Comparison of ENCODE assay signal across 38 cellular contexts in genomic region chr19:42569193-42569592, GRCh38. TPM values are rescaled to one million over a fixed set of nuclear protein-coding genes. Genes with fewer than 3 reads are reported as not detected.
"Had no signal": no experiment of that assay in that cellular context is flagged by ENCODE, and none has a peak within 500 bp of the region (broad histone marks: within the 10 kb centered on the region; RNA-seq: fewer than 3 reads in every experiment).

No MANE protein-coding gene starts in this region.

- ATAC-seq: activated CD4-positive, alpha-beta T cell treated with anti-CD3 and anti-CD28 coated beads for 36 hours; activated CD4-positive, CD25-positive, alpha-beta regulatory T cell treated with anti-CD3 and anti-CD28 coated beads, Interleukin-2, amount 50 U/mL, for 24 hours; activated CD8-positive, alpha-beta memory T cell treated with anti-CD3 and anti-CD28 coated beads, Interleukin-2, amount 10 ng/mL, durations not matched to agents 7 days and 5 days; activated CD8-positive, alpha-beta T cell treated with anti-CD3 and anti-CD28 coated beads, Interleukin-2, amount 10 ng/mL, durations not matched to agents 7 days and 5 days; activated naive CD4-positive, alpha-beta T cell treated with anti-CD3 and anti-CD28 coated beads, Interleukin-2, amount 50 U/mL, for 72 hours; body of pancreas had no signal

- H3K27me3 ChIP-seq: adrenal gland, body of pancreas, brain microvascular endothelial cell, breast epithelium had no signal

- H3K4me1 Mint-ChIP-seq: activated CD4-positive, alpha-beta T cell treated with anti-CD3 and anti-CD28 coated beads, Interleukin-2, amount 10 ng/mL, durations not matched to agents 7 days and 5 days; activated naive CD8-positive, alpha-beta T cell treated with anti-CD3 and anti-CD28 coated beads for 36 hours; central memory CD8-positive, alpha-beta T cell had no signal

- H3K4me1 ChIP-seq: body of pancreas, breast epithelium had no signal

- H3K27ac Mint-ChIP-seq: activated CD4-positive, alpha-beta memory T cell treated with anti-CD3 and anti-CD28 coated beads, Interleukin-2, amount 10 ng/mL, durations not matched to agents 7 days and 5 days; activated CD4-positive, alpha-beta T cell treated with anti-CD3 and anti-CD28 coated beads for 36 hours; activated CD4-positive, alpha-beta T cell treated with anti-CD3 and anti-CD28 coated beads, Interleukin-2, amount 10 ng/mL, durations not matched to agents 7 days and 5 days; activated CD8-positive, alpha-beta memory T cell treated with anti-CD3 and anti-CD28 coated beads, Interleukin-2, amount 10 ng/mL, durations not matched to agents 7 days and 5 days; activated CD8-positive, alpha-beta T cell treated with anti-CD3 and anti-CD28 coated beads, Interleukin-2, amount 10 ng/mL, durations not matched to agents 7 days and 5 days; activated naive CD4-positive, alpha-beta T cell treated with anti-CD3 and anti-CD28 coated beads for 36 hours; activated naive CD4-positive, alpha-beta T cell treated with anti-CD3 and anti-CD28 coated beads, Interleukin-2, amount 50 U/mL, for 72 hours; activated naive CD8-positive, alpha-beta T cell treated with anti-CD3 and anti-CD28 coated beads for 36 hours; activated T-cell treated with anti-CD3 and anti-CD28 coated beads, Interleukin-2, amount 50 U/mL, for 24 hours; T-helper 1 cell treated with Interleukin-12 subunit alpha and Interleukin-12 subunit beta and Interleukin-4 antibody, amounts not matched to agents 30 μg/mL and 1 μg/mL, for 36 hours; T-helper 2 cell treated with Interferon-gamma antibody and Interleukin-4, amounts not matched to agents 5 μg/mL and 100 μg/mL, for 36 hours had no signal

- H3K9me3 Mint-ChIP-seq: activated CD4-positive, alpha-beta memory T cell treated with anti-CD3 and anti-CD28 coated beads, Interleukin-2, amount 10 ng/mL, durations not matched to agents 7 days and 5 days; activated CD4-positive, alpha-beta T cell treated with anti-CD3 and anti-CD28 coated beads, Interleukin-2, amount 10 ng/mL, durations not matched to agents 7 days and 5 days; activated naive CD4-positive, alpha-beta T cell treated with anti-CD3 and anti-CD28 coated beads for 36 hours; activated naive CD4-positive, alpha-beta T cell treated with anti-CD3 and anti-CD28 coated beads, Interleukin-2, amount 50 U/mL, for 72 hours; activated naive CD8-positive, alpha-beta T cell treated with anti-CD3 and anti-CD28 coated beads for 36 hours; activated T-cell treated with anti-CD3 and anti-CD28 coated beads, Interleukin-2, amount 50 U/mL, for 24 hours; central memory CD8-positive, alpha-beta T cell; T-helper 1 cell treated with Interleukin-12 subunit alpha and Interleukin-12 subunit beta and Interleukin-4 antibody, amounts not matched to agents 30 μg/mL and 1 μg/mL, for 36 hours; T-helper 2 cell treated with Interferon-gamma antibody and Interleukin-4, amounts not matched to agents 5 μg/mL and 100 μg/mL, for 36 hours had no signal

- H3K36me3 ChIP-seq: adrenal gland, brain microvascular endothelial cell, breast epithelium had no signal

- DNase-seq: activated CD4-positive, alpha-beta memory T cell treated with anti-CD3 and anti-CD28 coated beads, Interleukin-2, amount 10 ng/mL, durations not matched to agents 7 days and 5 days; activated CD4-positive, alpha-beta T cell treated with anti-CD3 and anti-CD28 coated beads for 1 hour; activated CD4-positive, alpha-beta T cell treated with anti-CD3 and anti-CD28 coated beads for 36 hours; activated CD4-positive, alpha-beta T cell treated with anti-CD3 and anti-CD28 coated beads for 48 hours; activated CD4-positive, alpha-beta T cell treated with anti-CD3 and anti-CD28 coated beads, Interleukin-2, amount 10 ng/mL, durations not matched to agents 7 days and 5 days; activated CD4-positive, alpha-beta T cell treated with anti-CD3 and anti-CD28 coated beads, Interleukin-2, amount 50 U/mL, for 48 hours; activated CD4-positive, CD25-positive, alpha-beta regulatory T cell; activated CD8-positive, alpha-beta memory T cell treated with anti-CD3 and anti-CD28 coated beads for 24 hours; activated CD8-positive, alpha-beta memory T cell treated with anti-CD3 and anti-CD28 coated beads, Interleukin-2, amount 10 ng/mL, durations not matched to agents 7 days and 5 days; activated CD8-positive, alpha-beta memory T cell treated with anti-CD3 and anti-CD28 coated beads, Interleukin-2, amount 50 U/mL, for 48 hours; activated CD8-positive, alpha-beta T cell treated with anti-CD3 and anti-CD28 coated beads, Interleukin-2, amount 10 ng/mL, durations not matched to agents 7 days and 5 days; activated effector memory CD4-positive, alpha-beta T cell treated with anti-CD3 and anti-CD28 coated beads, Interleukin-2, amount 50 U/mL, for 16 hours; activated gamma-delta T cell treated with Interleukin-2 at 50 U/mL for 16 hours; activated naive CD4-positive, alpha-beta T cell; activated naive CD4-positive, alpha-beta T cell treated with anti-CD3 and anti-CD28 coated beads for 36 hours; activated naive CD4-positive, alpha-beta T cell treated with anti-CD3 and anti-CD28 coated beads, Interleukin-2, amount 50 U/mL, for 16 hours; activated naive CD8-positive, alpha-beta T cell treated with anti-CD3 and anti-CD28 coated beads for 36 hours; activated T-cell treated with anti-CD3 and anti-CD28 coated beads, Interleukin-2, amount 50 U/mL, for 24 hours; activated T-cell treated with anti-CD3 and anti-CD28 coated beads, Interleukin-2, amount 50 U/mL, for 48 hours; adrenal gland; amniotic stem cell; aorta; body of pancreas; brain microvascular endothelial cell; caudate nucleus; cerebellar nuclear complex; T-helper 1 cell; T-helper 2 cell; T-helper 9 cell had no signal

- H3K36me3 Mint-ChIP-seq: activated CD8-positive, alpha-beta memory T cell treated with anti-CD3 and anti-CD28 coated beads, Interleukin-2, amount 10 ng/mL, durations not matched to agents 7 days and 5 days; activated naive CD4-positive, alpha-beta T cell treated with anti-CD3 and anti-CD28 coated beads, Interleukin-2, amount 50 U/mL, for 72 hours; activated naive CD8-positive, alpha-beta T cell treated with anti-CD3 and anti-CD28 coated beads for 36 hours had no signal

- H3K9me3 ChIP-seq: adrenal gland, body of pancreas, breast epithelium had no signal

- H3K4me3 Mint-ChIP-seq: activated CD4-positive, alpha-beta memory T cell treated with anti-CD3 and anti-CD28 coated beads, Interleukin-2, amount 10 ng/mL, durations not matched to agents 7 days and 5 days; activated CD4-positive, alpha-beta T cell treated with anti-CD3 and anti-CD28 coated beads for 36 hours; activated CD4-positive, alpha-beta T cell treated with anti-CD3 and anti-CD28 coated beads, Interleukin-2, amount 10 ng/mL, durations not matched to agents 7 days and 5 days; activated CD8-positive, alpha-beta memory T cell treated with anti-CD3 and anti-CD28 coated beads, Interleukin-2, amount 10 ng/mL, durations not matched to agents 7 days and 5 days; activated CD8-positive, alpha-beta T cell treated with anti-CD3 and anti-CD28 coated beads, Interleukin-2, amount 10 ng/mL, durations not matched to agents 7 days and 5 days; activated naive CD4-positive, alpha-beta T cell treated with anti-CD3 and anti-CD28 coated beads for 36 hours; activated naive CD8-positive, alpha-beta T cell treated with anti-CD3 and anti-CD28 coated beads for 36 hours; activated T-cell treated with anti-CD3 and anti-CD28 coated beads, Interleukin-2, amount 50 U/mL, for 24 hours; central memory CD8-positive, alpha-beta T cell; T-helper 1 cell treated with Interleukin-12 subunit alpha and Interleukin-12 subunit beta and Interleukin-4 antibody, amounts not matched to agents 30 μg/mL and 1 μg/mL, for 36 hours; T-helper 2 cell treated with Interferon-gamma antibody and Interleukin-4, amounts not matched to agents 5 μg/mL and 100 μg/mL, for 36 hours had no signal

- H3K4me3 ChIP-seq: adrenal gland, body of pancreas, breast epithelium had no signal

- H3K27ac ChIP-seq: adrenal gland, body of pancreas, brain microvascular endothelial cell, breast epithelium, VCaP had no signal

RNA-seq across cellular contexts. Expression of gene CEACAM8, which starts 25.5 kb away (rescaled TPM):
- total RNA-seq: activated CD4-positive, alpha-beta memory T cell treated with anti-CD3 and anti-CD28 coated beads, Interleukin-2, amount 10 ng/mL, durations not matched to agents 7 days and 5 days; activated CD4-positive, alpha-beta T cell treated with anti-CD3 and anti-CD28 coated beads for 36 hours; activated CD4-positive, alpha-beta T cell treated with anti-CD3 and anti-CD28 coated beads, Interleukin-2, amount 10 ng/mL, durations not matched to agents 7 days and 5 days; activated CD8-positive, alpha-beta memory T cell treated with anti-CD3 and anti-CD28 coated beads, Interleukin-2, amount 10 ng/mL, durations not matched to agents 7 days and 5 days; activated CD8-positive, alpha-beta T cell treated with anti-CD3 and anti-CD28 coated beads, Interleukin-2, amount 10 ng/mL, durations not matched to agents 7 days and 5 days; activated naive CD4-positive, alpha-beta T cell treated with anti-CD3 and anti-CD28 coated beads for 36 hours; activated naive CD4-positive, alpha-beta T cell treated with anti-CD3 and anti-CD28 coated beads, Interleukin-2, amount 50 U/mL, for 72 hours; activated naive CD8-positive, alpha-beta T cell treated with anti-CD3 and anti-CD28 coated beads for 36 hours; adrenal gland; astrocyte; body of pancreas; breast epithelium; chondrocyte had no signal
- polyA plus RNA-seq: adrenal gland had no signal

RNA-seq across cellular contexts. Expression of gene CEACAM1, which starts 40.9 kb away (rescaled TPM):
- total RNA-seq: chondrocyte had no signal
